ENCODE assay signal across 27 cellular contexts in the genomic region with DNA sequence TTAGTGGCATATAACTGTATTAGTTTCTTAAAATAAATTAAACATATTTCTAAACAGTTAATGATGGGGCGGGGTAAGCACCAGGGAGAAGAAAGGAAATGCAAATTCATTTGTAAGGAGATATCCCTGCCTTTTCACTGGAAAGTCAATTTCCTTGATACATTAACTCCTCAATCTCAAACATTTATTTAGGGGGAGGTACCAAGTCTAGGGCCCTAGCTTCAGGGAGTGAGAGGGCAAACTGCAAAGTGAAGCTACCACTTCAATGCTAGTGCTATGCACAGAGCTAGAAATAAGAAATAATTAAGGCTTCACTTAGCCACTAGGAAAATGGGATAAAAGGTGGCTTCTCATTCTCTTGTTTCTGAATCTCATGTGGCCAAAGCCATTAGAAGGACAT.
"Had no signal": no experiment of that assay in that cellular context is flagged by ENCODE, and none has a peak within 500 bp of the region (broad histone marks: within the 10 kb centered on the region; RNA-seq: fewer than 3 reads in every experiment).

No MANE protein-coding gene starts in this region.

- H3K36me3 Mint-ChIP-seq: activated CD4-positive, alpha-beta memory T cell treated with anti-CD3 and anti-CD28 coated beads for 36 hours; activated naive CD8-positive, alpha-beta T cell; T-cell had no signal

- H3K27ac ChIP-seq: brain microvascular endothelial cell, cardiac muscle cell, SK-N-MC had no signal

- H3K9me3 Mint-ChIP-seq: activated T-helper 17 cell treated with anti-CD3 and anti-CD28 coated beads, Interleukin-2, amount 50 U/mL, for 72 hours; T-cell had no signal

- H3K4me3 Mint-ChIP-seq: activated CD4-positive, alpha-beta memory T cell treated with anti-CD3 and anti-CD28 coated beads for 36 hours; activated CD4-positive, alpha-beta T cell treated with anti-CD3 and anti-CD28 coated beads, Interleukin-2, amount 10 ng/mL, durations not matched to agents 7 days and 5 days; activated naive CD4-positive, alpha-beta T cell treated with anti-CD3 and anti-CD28 coated beads for 36 hours; activated naive CD8-positive, alpha-beta T cell; activated T-helper 17 cell treated with anti-CD3 and anti-CD28 coated beads, Interleukin-2, amount 50 U/mL, for 72 hours; T-cell had no signal

- H3K36me3 ChIP-seq: brain microvascular endothelial cell, cardiac muscle cell had no signal

- H3K27me3 ChIP-seq: brain microvascular endothelial cell, cardiac muscle cell had no signal

- H3K4me3 ChIP-seq: cardiac muscle cell, SK-N-MC had no signal

- H3K27me3 Mint-ChIP-seq: activated CD4-positive, alpha-beta memory T cell treated with anti-CD3 and anti-CD28 coated beads for 36 hours; activated CD4-positive, alpha-beta T cell treated with anti-CD3 and anti-CD28 coated beads, Interleukin-2, amount 10 ng/mL, durations not matched to agents 7 days and 5 days; activated naive CD8-positive, alpha-beta T cell; activated T-helper 17 cell treated with anti-CD3 and anti-CD28 coated beads, Interleukin-2, amount 50 U/mL, for 72 hours; T-cell had no signal

- ATAC-seq: activated T-helper 17 cell treated with anti-CD3 and anti-CD28 coated beads, Interleukin-2, amount 50 U/mL, for 72 hours; Panc1; Right ventricle myocardium inferior; T-cell had no signal

- H3K27ac Mint-ChIP-seq: activated CD4-positive, alpha-beta memory T cell treated with anti-CD3 and anti-CD28 coated beads for 36 hours; activated CD4-positive, alpha-beta T cell treated with anti-CD3 and anti-CD28 coated beads, Interleukin-2, amount 10 ng/mL, durations not matched to agents 7 days and 5 days; activated naive CD4-positive, alpha-beta T cell treated with anti-CD3 and anti-CD28 coated beads for 36 hours; activated naive CD8-positive, alpha-beta T cell; activated T-helper 17 cell treated with anti-CD3 and anti-CD28 coated beads, Interleukin-2, amount 50 U/mL, for 72 hours; T-cell had no signal

- DNase-seq: activated CD4-positive, alpha-beta memory T cell treated with anti-CD3 and anti-CD28 coated beads for 36 hours; activated CD4-positive, alpha-beta T cell treated with anti-CD3 and anti-CD28 coated beads, Interleukin-2, amount 10 ng/mL, durations not matched to agents 7 days and 5 days; activated CD4-positive, CD25-positive, alpha-beta regulatory T cell; activated gamma-delta T cell; activated naive CD4-positive, alpha-beta T cell treated with anti-CD3 and anti-CD28 coated beads for 36 hours; activated T-cell treated with anti-CD3 and anti-CD28 coated beads for 4 hours; activated T-cell treated with anti-CD3 and anti-CD28 coated beads, Interleukin-2, amount 50 U/mL, for 48 hours; brain microvascular endothelial cell; cerebellar nuclear complex; NCI-H1105 treated with DMSO at 0.1 percent for 48 hours; NCI-H1436 treated with DMSO at 0.1 percent for 48 hours; NCI-H187; NCI-H2081; NCI-H2171; NCI-H2227 treated with DMSO at 0.1 percent for 48 hours; NCI-H446 treated with DMSO at 0.1 percent for 48 hours; NCI-H82; RPMI8226; T-cell; T-helper 2 cell; T1000 had no signal
